Comparison of ENCODE assay signal across 11 cellular contexts in the genomic region with DNA sequence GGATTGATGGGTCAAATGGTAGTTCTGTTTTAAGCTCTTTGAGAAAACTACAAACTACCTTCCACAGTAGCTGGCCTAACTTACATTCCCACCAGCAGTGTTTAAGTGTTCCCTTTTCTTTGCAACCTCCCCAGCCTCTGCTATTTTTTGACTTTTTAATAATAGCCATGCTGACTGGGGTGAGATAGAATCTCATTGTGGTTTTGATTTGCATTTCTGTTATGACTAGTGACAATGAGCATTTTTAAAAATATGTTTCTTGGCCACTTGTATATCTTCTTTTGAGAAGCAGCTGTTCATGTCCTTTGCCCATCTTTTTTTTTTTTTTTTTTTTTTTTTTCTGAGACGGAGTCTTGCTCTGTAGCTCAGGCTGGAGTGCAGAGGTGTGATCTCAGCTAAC.
DNase-seq lines count a peak whose midpoint lies in the region; ATAC-seq and TF ChIP-seq lines count a peak whose summit lies in the region.
"Had no signal": no experiment of that assay in that cellular context is flagged by ENCODE, and none has a peak within 500 bp of the region (broad histone marks: within the 10 kb centered on the region; RNA-seq: fewer than 3 reads in every experiment).

No MANE protein-coding gene starts in this region.

- no peak for TF ChIP-seq CTCF in Calu3 (IDR thresholded peaks at IDR 0.05; ENCODE audit: unreplicated experiment)
- no peak for TF ChIP-seq CTCF in activated CD8-positive, alpha-beta T cell treated with anti-CD3 and anti-CD28 coated beads for 36 hours (IDR thresholded peaks at IDR 0.05)

- H3K27ac Mint-ChIP-seq in Calu3 (ENCODE audit: unreplicated experiment), result no peak overlapping the region
- H3K27ac Mint-ChIP-seq in activated CD8-positive, alpha-beta T cell treated with anti-CD3 and anti-CD28 coated beads for 36 hours, result no peak overlapping the region

- H3K9me3 Mint-ChIP-seq in Calu3 (ENCODE audit: low read depth, unreplicated experiment), result no peaks in the 10 kb centered on the region
- no peaks in the 10 kb centered on the region for H3K9me3 Mint-ChIP-seq in activated CD8-positive, alpha-beta T cell treated with anti-CD3 and anti-CD28 coated beads for 36 hours
- H3K9me3 Mint-ChIP-seq: nephron had no signal

- CTCF ChIA-PET in Calu3 (lab: Charles Lee), result interaction anchor here (0.6 kb wide), 1 partner anchor 31 kb away, joined by 3 read pairs; no protein-coding TSS in a partner anchor
- CTCF ChIA-PET in activated CD8-positive, alpha-beta T cell treated with anti-CD3 and anti-CD28 coated beads for 36 hours (lab: Charles Lee), result no interaction called here

- POLR2A ChIA-PET in activated CD8-positive, alpha-beta T cell treated with anti-CD3 and anti-CD28 coated beads for 36 hours (lab: Charles Lee), result no interaction called here

- H3K36me3 Mint-ChIP-seq in Calu3 (ENCODE audit: insufficient read depth, unreplicated experiment), result no peaks in the 10 kb centered on the region
- no peaks in the 10 kb centered on the region for H3K36me3 Mint-ChIP-seq in activated CD8-positive, alpha-beta T cell treated with anti-CD3 and anti-CD28 coated beads for 36 hours (ENCODE audit: low read depth)

- H3K4me1 Mint-ChIP-seq in Calu3 (ENCODE audit: low read depth, unreplicated experiment), result no peaks in the 10 kb centered on the region
- no peaks in the 10 kb centered on the region for H3K4me1 Mint-ChIP-seq in activated CD8-positive, alpha-beta T cell treated with anti-CD3 and anti-CD28 coated beads for 36 hours (ENCODE audit: low read depth)

- DNase-seq in M059J (ENCODE audit: low read depth) (peak; percentile 70), Calu3 (no peak), HK-2 (ENCODE audit: unreplicated experiment) (no peak)
- DNase-seq in activated CD8-positive, alpha-beta T cell treated with anti-CD3 and anti-CD28 coated beads for 36 hours, result no peak
- no peak for DNase-seq in activated CD4-positive, CD25-positive, alpha-beta regulatory T cell (lab: John Stamatoyannopoulos, UW)
- DNase-seq: DMS79, Right ventricle myocardium superior had no signal

- ATAC-seq in GM19351 (IDR thresholded peaks at IDR 0.05; ENCODE audit: unreplicated experiment) (peak; percentile 92), HG02798 (IDR thresholded peaks at IDR 0.05; ENCODE audit: poor library complexity, unreplicated experiment) (peak; percentile 81)
- no peak for ATAC-seq in activated CD8-positive, alpha-beta T cell treated with anti-CD3 and anti-CD28 coated beads for 36 hours
- ATAC-seq: activated CD4-positive, CD25-positive, alpha-beta regulatory T cell treated with anti-CD3 and anti-CD28 coated beads, Interleukin-2, amount 50 U/mL, for 24 hours had no signal

- no peak overlapping the region for H3K4me3 Mint-ChIP-seq in Calu3 (ENCODE audit: low read depth, unreplicated experiment)
- H3K4me3 Mint-ChIP-seq in activated CD8-positive, alpha-beta T cell treated with anti-CD3 and anti-CD28 coated beads for 36 hours, result no peak overlapping the region
- H3K4me3 Mint-ChIP-seq: nephron had no signal

- intact Hi-C loops in Calu3 (cut with micrococcal nuclease; ENCODE audit: unreplicated experiment), result loop anchor here (10.0 kb wide), 2 partner anchors 345 to 565 kb away; no protein-coding TSS in a partner anchor
- intact Hi-C loops in activated CD8-positive, alpha-beta T cell treated with anti-CD3 and anti-CD28 coated beads for 36 hours (cut with micrococcal nuclease), result loop anchor here (10.0 kb wide), 1 partner anchor 145 kb away; no protein-coding TSS in a partner anchor

- peaks cover 54% of the 10 kb centered on the region for H3K27me3 Mint-ChIP-seq in Calu3 (ENCODE audit: unreplicated experiment)
- no peaks in the 10 kb centered on the region for H3K27me3 Mint-ChIP-seq in activated CD8-positive, alpha-beta T cell treated with anti-CD3 and anti-CD28 coated beads for 36 hours

- no TSS peak for BruUV-seq in Calu3 (replicated peaks; lab: Mats Ljungman, UMichigan)
